ENCODE assay signal across 8 cellular contexts in genomic region chr1:214187152-214187900, GRCh38.
DNase-seq lines count a peak whose midpoint lies in the region; ATAC-seq and TF ChIP-seq lines count a peak whose summit lies in the region.

No MANE protein-coding gene starts in this region.

- H3K27me3 Mint-ChIP-seq in chondrocyte (ENCODE audit: low read depth) (peaks cover 74% of the 10 kb centered on the region), type B pancreatic cell (peaks cover 58% of the 10 kb centered on the region)
- H3K27me3 Mint-ChIP-seq in activated CD8-positive, alpha-beta memory T cell treated with anti-CD3 and anti-CD28 coated beads, Interleukin-2, amount 10 ng/mL, durations not matched to agents 7 days and 5 days: peaks cover 68% of the 10 kb centered on the region

- ATAC-seq in Right ventricle myocardium inferior (no peak), HG03039 (IDR thresholded peaks at IDR 0.05; ENCODE audit: unreplicated experiment) (no peak)
- ATAC-seq in activated CD8-positive, alpha-beta memory T cell treated with anti-CD3 and anti-CD28 coated beads, Interleukin-2, amount 10 ng/mL, durations not matched to agents 7 days and 5 days: no peak

- H3K36me3 Mint-ChIP-seq in chondrocyte (ENCODE audit: low read depth): peaks cover 7% of the 10 kb centered on the region
- no peaks in the 10 kb centered on the region for H3K36me3 Mint-ChIP-seq in type B pancreatic cell
- no peaks in the 10 kb centered on the region for H3K36me3 Mint-ChIP-seq in activated CD8-positive, alpha-beta memory T cell treated with anti-CD3 and anti-CD28 coated beads, Interleukin-2, amount 10 ng/mL, durations not matched to agents 7 days and 5 days

- peak overlapping the region; percentile 67 for H3K4me3 Mint-ChIP-seq in chondrocyte (ENCODE audit: unreplicated experiment)
- H3K4me3 Mint-ChIP-seq in type B pancreatic cell: peak overlapping the region; percentile 78
- no peak overlapping the region for H3K4me3 Mint-ChIP-seq in activated CD8-positive, alpha-beta memory T cell treated with anti-CD3 and anti-CD28 coated beads, Interleukin-2, amount 10 ng/mL, durations not matched to agents 7 days and 5 days

- TF ChIP-seq RAD21 in liver (IDR thresholded peaks at IDR 0.05): peak in 1 of 2 donors; percentile 9

- H3K27me3 ChIP-seq in liver (ENCODE audit: control insufficient read depth in 4 of 4, insufficient read depth in 4 of 4, low read length in 3 of 4): no peaks in the 10 kb centered on the region

- H3K27ac Mint-ChIP-seq in chondrocyte (ENCODE audit: unreplicated experiment) (no peak overlapping the region), type B pancreatic cell (no peak overlapping the region)
- H3K27ac Mint-ChIP-seq in activated CD8-positive, alpha-beta memory T cell treated with anti-CD3 and anti-CD28 coated beads, Interleukin-2, amount 10 ng/mL, durations not matched to agents 7 days and 5 days: no peak overlapping the region

- intact Hi-C loops in Right ventricle myocardium inferior (cut with DNase I) (no loop called here), cardiac septum (cut with DNase I) (no loop called here)

- TF ChIP-seq CTCF in chondrocyte (IDR thresholded peaks at IDR 0.05): no peak
- no peak for TF ChIP-seq CTCF in liver (IDR thresholded peaks at IDR 0.05; ENCODE audit: low read depth, low read length, missing input control)
- TF ChIP-seq CTCF in type B pancreatic cell (conservative IDR thresholded peaks at IDR 0.05): no peak

- H3K4me1 Mint-ChIP-seq in chondrocyte (ENCODE audit: low read depth): peaks cover 8% of the 10 kb centered on the region
- peaks cover 4% of the 10 kb centered on the region for H3K4me1 Mint-ChIP-seq in type B pancreatic cell (ENCODE audit: unreplicated experiment)
- no peaks in the 10 kb centered on the region for H3K4me1 Mint-ChIP-seq in activated CD8-positive, alpha-beta memory T cell treated with anti-CD3 and anti-CD28 coated beads, Interleukin-2, amount 10 ng/mL, durations not matched to agents 7 days and 5 days

- WGBS in liver: 8% methylated on average over 49 of the region's 49 CpGs

- no peaks in the 10 kb centered on the region for H3K36me3 ChIP-seq in liver (ENCODE audit: control insufficient read depth in 4 of 4, insufficient read depth in 3 of 4, low read depth in 1 of 4, low read length in 3 of 4)

- peak; percentile 57 for DNase-seq in Right ventricle myocardium inferior (ENCODE audit: missing footprints)
- no peak for DNase-seq in cardiac septum (ENCODE audit: low spot score)
- DNase-seq in chondrocyte (ENCODE audit: low spot score): no peak
- no peak for DNase-seq in type B pancreatic cell (ENCODE audit: extremely low spot score, unreplicated experiment)
- no peak for DNase-seq in NCI-H187 (lab: John Stamatoyannopoulos, UW)
- DNase-seq in activated CD8-positive, alpha-beta memory T cell treated with anti-CD3 and anti-CD28 coated beads, Interleukin-2, amount 10 ng/mL, durations not matched to agents 7 days and 5 days: no peak

- H3K9me3 Mint-ChIP-seq in chondrocyte (ENCODE audit: low read depth) (peaks cover 8% of the 10 kb centered on the region), type B pancreatic cell (no peaks in the 10 kb centered on the region)
- H3K9me3 Mint-ChIP-seq in activated CD8-positive, alpha-beta memory T cell treated with anti-CD3 and anti-CD28 coated beads, Interleukin-2, amount 10 ng/mL, durations not matched to agents 7 days and 5 days (ENCODE audit: low read depth): no peaks in the 10 kb centered on the region

- no peaks in the 10 kb centered on the region for H3K9me3 ChIP-seq in liver (ENCODE audit: control insufficient read depth in 4 of 4, low read length in 3 of 4)

- CTCF ChIA-PET in activated CD8-positive, alpha-beta memory T cell treated with anti-CD3 and anti-CD28 coated beads, Interleukin-2, amount 10 ng/mL, durations not matched to agents 7 days and 5 days (lab: Charles Lee): interaction anchor here (1.5 kb wide), 1 partner anchor 145 kb away, joined by 4 read pairs; no protein-coding TSS in a partner anchor

- H3K4me1 ChIP-seq in liver (ENCODE audit: control insufficient read depth in 4 of 4, insufficient read depth in 4 of 4, low read length in 3 of 4): peaks cover 0 to 8% (median 0%) of the 10 kb centered on the region in 4 donors

- H3K9ac ChIP-seq in liver (ENCODE audit: low read depth in 1 of 2, low read length in 2 of 2): peak overlapping the region; percentile 56 to 67

- peak overlapping the region; percentile 47 to 56 (median 47) for H3K4me3 ChIP-seq in liver (ENCODE audit: low read depth in 1 of 3, low read length in 3 of 3)

- H3K27ac ChIP-seq in liver (ENCODE audit: low read depth in 1 of 2, low read length in 2 of 2): peak overlapping the region; percentile 9 to 61

TF ChIP-seq in liver, 16 proteins besides CTCF, POLR2A, EP300 and RAD21:
- TF ChIP-seq RXRA (IDR thresholded peaks at IDR 0.05): no peak
- TF ChIP-seq FOXA1 (IDR thresholded peaks at IDR 0.05): no peak
- no peak for TF ChIP-seq GABPA (IDR thresholded peaks at IDR 0.05 in 1 of 2, conservative IDR thresholded peaks at IDR 0.05 in 1 of 2)
- no peak for TF ChIP-seq JUND (IDR thresholded peaks at IDR 0.05)
- TF ChIP-seq ZBTB33 (IDR thresholded peaks at IDR 0.05): no peak
- TF ChIP-seq EGR1 (IDR thresholded peaks at IDR 0.05; ENCODE audit: low read depth in 2 of 2): no peak
- no peak for TF ChIP-seq TAF1 (conservative IDR thresholded peaks at IDR 0.05)
- TF ChIP-seq, protein P1, sequence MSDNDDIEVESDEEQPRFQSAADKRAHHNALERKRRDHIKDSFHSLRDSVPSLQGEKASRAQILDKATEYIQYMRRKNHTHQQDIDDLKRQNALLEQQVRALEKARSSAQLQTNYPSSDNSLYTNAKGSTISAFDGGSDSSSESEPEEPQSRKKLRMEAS (IDR thresholded peaks at IDR 0.05): no peak
- TF ChIP-seq SP1 (IDR thresholded peaks at IDR 0.05): no peak
- no peak for TF ChIP-seq FOXA2 (IDR thresholded peaks at IDR 0.05)
- TF ChIP-seq YY1 (IDR thresholded peaks at IDR 0.05): no peak
- TF ChIP-seq NR2F2 (IDR thresholded peaks at IDR 0.05): no peak
- no peak for TF ChIP-seq ATF3 (IDR thresholded peaks at IDR 0.05)
- TF ChIP-seq HNF4A (conservative IDR thresholded peaks at IDR 0.05): no peak
